Comparison of ENCODE assay signal across 7 cellular contexts in genomic region chr6:26125015-26125690, GRCh38.
DNase-seq lines count a peak whose midpoint lies in the region; ATAC-seq and TF ChIP-seq lines count a peak whose summit lies in the region.

No MANE protein-coding gene starts in this region.

- no peaks in the 10 kb centered on the region for H3K27me3 ChIP-seq in iPS-20b (ENCODE audit: insufficient read depth, low read length)

- ATAC-seq in GM19324 (IDR thresholded peaks at IDR 0.05; ENCODE audit: low FRiP score, unreplicated experiment), result no peak
- no peak for ATAC-seq in HG03097 (IDR thresholded peaks at IDR 0.05; ENCODE audit: low FRiP score, unreplicated experiment)

- no peaks in the 10 kb centered on the region for H3K9me3 ChIP-seq in iPS-20b (ENCODE audit: insufficient read depth, low read depth, low read length)

- peak; percentile 38 for DNase-seq in NCI-H345 (lab: John Stamatoyannopoulos, UW)

- H3K4me3 Mint-ChIP-seq in activated naive CD8-positive, alpha-beta T cell, result peak overlapping the region; percentile 94
- H3K4me3 Mint-ChIP-seq in stimulated activated naive CD8-positive, alpha-beta T cell treated with anti-CD3 and anti-CD28 coated beads, Interleukin-15, Interleukin-2, amounts not matched to agents 100 ng/mL and 50 ng/mL, for 24 hours, result peak overlapping the region; percentile 99

- peak overlapping the region; percentile 63 for H3K27ac ChIP-seq in iPS-20b (ENCODE audit: low read length)

- H3K4me1 Mint-ChIP-seq in activated naive CD8-positive, alpha-beta T cell (ENCODE audit: low read depth), result peaks cover 47% of the 10 kb centered on the region
- H3K4me1 Mint-ChIP-seq in stimulated activated naive CD8-positive, alpha-beta T cell treated with anti-CD3 and anti-CD28 coated beads, Interleukin-15, Interleukin-2, amounts not matched to agents 100 ng/mL and 50 ng/mL, for 24 hours (ENCODE audit: low read depth), result peaks cover 67% of the 10 kb centered on the region

- peaks cover 13% of the 10 kb centered on the region for H3K4me1 ChIP-seq in iPS-20b (ENCODE audit: insufficient read depth, low read length)

- peaks cover 4% of the 10 kb centered on the region for H3K9me3 Mint-ChIP-seq in activated naive CD8-positive, alpha-beta T cell (ENCODE audit: low read depth)
- no peaks in the 10 kb centered on the region for H3K9me3 Mint-ChIP-seq in stimulated activated naive CD8-positive, alpha-beta T cell treated with anti-CD3 and anti-CD28 coated beads, Interleukin-15, Interleukin-2, amounts not matched to agents 100 ng/mL and 50 ng/mL, for 24 hours

- H3K27me3 Mint-ChIP-seq in activated naive CD8-positive, alpha-beta T cell, result no peaks in the 10 kb centered on the region
- peaks cover 4% of the 10 kb centered on the region for H3K27me3 Mint-ChIP-seq in stimulated activated naive CD8-positive, alpha-beta T cell treated with anti-CD3 and anti-CD28 coated beads, Interleukin-15, Interleukin-2, amounts not matched to agents 100 ng/mL and 50 ng/mL, for 24 hours

- H3K9ac ChIP-seq in iPS-20b (ENCODE audit: low read depth, low read length), result peak overlapping the region; percentile 100

- H3K36me3 ChIP-seq in iPS-20b (ENCODE audit: insufficient read depth, low read depth, low read length), result peaks cover 23% of the 10 kb centered on the region; the same call in 1 of the 2 replicates

- H3K4me3 ChIP-seq in iPS-20b (ENCODE audit: low read length), result peak overlapping the region; percentile 99

- peaks cover 5% of the 10 kb centered on the region for H3K36me3 Mint-ChIP-seq in activated naive CD8-positive, alpha-beta T cell
- H3K36me3 Mint-ChIP-seq in stimulated activated naive CD8-positive, alpha-beta T cell treated with anti-CD3 and anti-CD28 coated beads, Interleukin-15, Interleukin-2, amounts not matched to agents 100 ng/mL and 50 ng/mL, for 24 hours (ENCODE audit: low read depth), result peaks cover 37% of the 10 kb centered on the region

- peak; percentile 25 for TF ChIP-seq POLR2A in GM19099 (IDR thresholded peaks at IDR 0.05; ENCODE audit: extremely low read depth, insufficient read length, low read depth)

- peak overlapping the region; percentile 97 for H3K27ac Mint-ChIP-seq in activated naive CD8-positive, alpha-beta T cell
- H3K27ac Mint-ChIP-seq in stimulated activated naive CD8-positive, alpha-beta T cell treated with anti-CD3 and anti-CD28 coated beads, Interleukin-15, Interleukin-2, amounts not matched to agents 100 ng/mL and 50 ng/mL, for 24 hours, result peak overlapping the region; percentile 99
